Comparison of ENCODE assay signal across 8 cellular contexts in the genomic region with DNA sequence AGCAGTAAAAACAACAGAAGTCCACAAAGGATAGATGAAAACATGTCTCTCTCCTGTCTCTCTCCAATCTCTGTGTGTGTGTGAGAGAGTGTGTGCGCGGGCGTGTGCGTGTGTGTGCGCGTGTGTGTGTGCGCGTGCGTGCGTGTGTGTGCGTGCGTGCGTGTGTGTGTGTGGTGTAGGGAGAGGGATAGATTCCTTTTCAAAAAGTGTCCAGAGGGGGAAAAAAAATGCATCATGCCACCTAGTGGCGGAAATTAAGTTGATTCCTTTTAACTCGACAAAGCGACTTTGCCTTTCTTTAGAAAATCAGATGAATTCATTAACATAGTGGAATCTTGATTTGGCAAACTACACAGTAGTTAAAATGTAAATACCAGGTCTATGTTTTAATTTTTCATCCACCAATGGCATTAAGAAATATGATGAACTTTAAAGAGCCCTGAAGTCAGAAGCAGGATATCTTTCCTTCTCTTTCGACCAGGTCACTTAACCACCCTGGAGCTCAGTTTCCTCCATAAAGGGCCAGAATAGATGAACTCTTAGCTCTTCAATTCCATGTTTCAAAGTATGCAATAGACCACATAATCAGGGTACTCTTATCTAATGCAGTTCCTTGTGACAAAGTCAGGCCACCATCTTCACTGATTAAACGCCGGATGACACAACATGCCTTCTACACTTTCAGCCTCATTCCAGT.
DNase-seq lines count a peak whose midpoint lies in the region; ATAC-seq, FAIRE-seq and TF ChIP-seq lines count a peak whose summit lies in the region.

No MANE protein-coding gene starts in this region.

- POLR2A ChIA-PET in IMR-90 (lab: Charles Lee; ENCODE audit: unreplicated experiment) = no interaction called here
- POLR2A ChIA-PET in HepG2 (lab: Yijun Ruan, JAX) = no interaction called here

- H3K23ac ChIP-seq in IMR-90 (ENCODE audit: low read depth, low read length) = no peak overlapping the region

- no peaks in the 10 kb centered on the region; the same call in 1 of the 2 replicates for H3K27me3 ChIP-seq in IMR-90 (ENCODE audit: control insufficient read depth, insufficient read depth, low read length)
- H3K27me3 ChIP-seq in Peyer's patch = no peaks in the 10 kb centered on the region
- no peaks in the 10 kb centered on the region; a peak in 1 of 5 replicates for H3K27me3 ChIP-seq in HepG2 (ENCODE audit: control insufficient read depth in 1 of 2, insufficient read depth in 2 of 2, low read length in 2 of 2)

- H3K56ac ChIP-seq in IMR-90 (ENCODE audit: extremely low read depth, insufficient read depth, low read length) = no peak overlapping the region

- no peaks in the 10 kb centered on the region for H3K36me3 ChIP-seq in IMR-90 (ENCODE audit: control insufficient read depth, insufficient read depth, low read length)
- H3K36me3 ChIP-seq in Peyer's patch = no peaks in the 10 kb centered on the region
- H3K36me3 ChIP-seq in HepG2 (replicated peaks in 1 of 2; ENCODE audit: control insufficient read depth in 1 of 2, insufficient read depth in 2 of 2, low read length in 2 of 2) = no peaks in the 10 kb centered on the region

- peak; percentile 73 for FAIRE-seq in HepG2 (lab: Jason Lieb, UNC)

- H3K4me3 ChIP-seq in IMR-90 (ENCODE audit: insufficient read depth, low read depth, low read length) (peak overlapping the region; percentile 54), Peyer's patch (peak overlapping the region in 1 of 4 donors; percentile 31), HepG2 (replicated peaks in 1 of 3; ENCODE audit: insufficient read depth in 1 of 3, low read depth in 2 of 3, low read length in 3 of 3) (peak overlapping the region in 2 of 3 experiments; percentile 25 to 41; a peak in 4 of 6 replicates)

- no peak overlapping the region for H4K8ac ChIP-seq in IMR-90 (ENCODE audit: low read depth in 2 of 2, low read length in 2 of 2)

- H3K4me1 ChIP-seq in IMR-90 (ENCODE audit: control insufficient read depth, insufficient read depth, low read length) = no peaks in the 10 kb centered on the region
- H3K4me1 ChIP-seq in Peyer's patch = no peaks in the 10 kb centered on the region
- 0 out of 2 replicates have a peak, but pooled peaks cover 8% of the 10 kb centered on the region for H3K4me1 ChIP-seq in HepG2 (ENCODE audit: insufficient read depth, low read length)

- TF ChIP-seq POLR2A in IMR-90 (IDR thresholded peaks at IDR 0.05; ENCODE audit: low read depth, low read length) = no peak
- no peak for TF ChIP-seq POLR2A in Peyer's patch (IDR thresholded peaks at IDR 0.05)
- TF ChIP-seq POLR2A in HepG2 (IDR thresholded peaks at IDR 0.05; ENCODE audit: insufficient read depth in 1 of 2, low read depth in 2 of 2, low read length in 2 of 2) = no peak

- H2AFZ ChIP-seq in IMR-90 (replicated peaks; ENCODE audit: low read length, poor library complexity) = peak overlapping the region; percentile 88
- no peak overlapping the region for H2AFZ ChIP-seq in HepG2 (ENCODE audit: low read length)

- no peak overlapping the region for H2BK5ac ChIP-seq in IMR-90 (ENCODE audit: low read depth, low read length, poor library complexity, severe bottlenecking)

- dilution Hi-C loops in IMR-90 (cut with HindIII; ENCODE audit: low sequenced_read_pairs, unreplicated experiment) = no loop called here

- peak; percentile 52 for TF ChIP-seq RAD21 in IMR-90 (IDR thresholded peaks at IDR 0.05; ENCODE audit: low read length)
- TF ChIP-seq RAD21 in HepG2 (CRISPR knock-in tag; IDR thresholded peaks at IDR 0.05) = no peak

- H3K14ac ChIP-seq in IMR-90 (replicated peaks; ENCODE audit: low read depth, low read length) = no peak overlapping the region

- no peak overlapping the region for H3K4ac ChIP-seq in IMR-90 (ENCODE audit: low read depth, low read length)

- DNase-seq in A172 (ENCODE audit: low spot score) (peak; percentile 52), GM04504 (ENCODE audit: low read depth) (peak; percentile 58), IMR-90 (peak; percentile 72), Peyer's patch (peak in 1 of 3 donors; percentile 48), dermis blood vessel endothelial cell (peak; percentile 86), HepG2 (ENCODE audit: low spot score) (peak; percentile 62), superior temporal gyrus (ENCODE audit: extremely low spot score) (peak; percentile 82)
- DNase-seq in activated T-cell treated with anti-CD3 and anti-CD28 coated beads, Interleukin-2, amount 50 U/mL, for 1 hour = no peak

- CTCF ChIA-PET in IMR-90 (lab: Yijun Ruan, JAX) (interaction anchor here (0.7 kb wide), 1 partner anchor 33 kb away, joined by 3 read pairs; no protein-coding TSS in a partner anchor), HepG2 (lab: Yijun Ruan, JAX; ENCODE audit: low intra/inter-chr PET ratio, low total read pairs) (interaction anchor here (1.6 kb wide), 1 partner anchor 615 kb away, joined by 6 read pairs; no protein-coding TSS in a partner anchor)

- H3K27ac ChIP-seq in IMR-90 (ENCODE audit: insufficient read depth, low read length) = no peak overlapping the region
- H3K27ac ChIP-seq in Peyer's patch = peak overlapping the region in 1 of 4 donors; percentile 30
- no peak overlapping the region for H3K27ac ChIP-seq in HepG2 (ENCODE audit: extremely low read length, insufficient read depth, low read length)

- H2AK5ac ChIP-seq in IMR-90 (ENCODE audit: low read depth, low read length) = no peak overlapping the region

- H2BK120ac ChIP-seq in IMR-90 (ENCODE audit: low read depth, low read length) = no peak overlapping the region

- peak overlapping the region; percentile 19; the same call in 1 of the 2 replicates for H3K9ac ChIP-seq in IMR-90 (ENCODE audit: low read depth, low read length)
- no peak overlapping the region for H3K9ac ChIP-seq in HepG2 (ENCODE audit: insufficient read depth, low read depth, low read length)

- H3K9me1 ChIP-seq in IMR-90 (ENCODE audit: insufficient read depth, low read length) = no peaks in the 10 kb centered on the region

- in situ Hi-C loops in IMR-90 (cut with MboI; ENCODE audit: low sequenced_read_pairs) = loop anchor here (10.0 kb wide), 1 partner anchor 616 kb away; no protein-coding TSS in a partner anchor
- in situ Hi-C loops in HepG2 (cut with HindIII; ENCODE audit: extremely low pct_ligation_motif_present, low pct_unique_long_range_greater_than_20kb) = no loop called here

- no peaks in the 10 kb centered on the region for H3K79me1 ChIP-seq in IMR-90 (ENCODE audit: low read depth in 1 of 2, low read length in 2 of 2)

- ATAC-seq in IMR-90 (ENCODE audit: low read depth) (peak; percentile 84), HepG2 (peak; percentile 97)

- H2BK15ac ChIP-seq in IMR-90 (ENCODE audit: low read depth, low read length) = no peak overlapping the region

- intact Hi-C loops in IMR-90 (cut with micrococcal nuclease) (loop anchor here (1.0 to 10.0 kb wide), 3 partner anchors 194 to 700 kb away; no protein-coding TSS in a partner anchor), HepG2 (cut with micrococcal nuclease; ENCODE audit: unreplicated experiment) (no loop called here)

- no peak for TF ChIP-seq EP300 in HepG2 (IDR thresholded peaks at IDR 0.05; ENCODE audit: low read depth in 2 of 2, low read length in 2 of 2)
- no peak for TF ChIP-seq EP300 in HepG2 (CRISPR knock-in tag; IDR thresholded peaks at IDR 0.05; ENCODE audit: borderline replicate concordance)

- TF ChIP-seq CTCF in IMR-90 (conservative IDR thresholded peaks at IDR 0.05; ENCODE audit: low read depth, low read length) (peak; percentile 61), Peyer's patch (IDR thresholded peaks at IDR 0.05) (peak in 5 of 6 experiments; percentile 43 to 64 (median 43)), HepG2 (CRISPR knock-in tag; IDR thresholded peaks at IDR 0.05) (peak; percentile 67)

- H2AK9ac ChIP-seq in IMR-90 (replicated peaks; ENCODE audit: low read depth, low read length, poor library complexity) = no peak overlapping the region

- H3K4me2 ChIP-seq in IMR-90 (ENCODE audit: low read depth, low read length) = peak overlapping the region; percentile 90
- H3K4me2 ChIP-seq in HepG2 (ENCODE audit: low read depth, low read length) = peak overlapping the region; percentile 58

- no CpG with 5 or more reads among the region's 19 CpGs for WGBS in IMR-90 (ENCODE audit: extremely low coverage in 2 of 2, insufficient read length in 1 of 2), 2 experiments
- WGBS in HepG2 (ENCODE audit: low lambda C conversion rate) = 11% methylated on average over 19 of the region's 19 CpGs

- H3K79me2 ChIP-seq in HepG2 (ENCODE audit: insufficient read depth, low read length) = no peaks in the 10 kb centered on the region

- no TSS peak for BruUV-seq in IMR-90 (replicated peaks; lab: Mats Ljungman, UMichigan)
- BruUV-seq in HepG2 (replicated peaks; lab: Mats Ljungman, UMichigan) = no TSS peak

- H4K5ac ChIP-seq in IMR-90 (ENCODE audit: low read depth, low read length) = no peak overlapping the region

- no peak overlapping the region for H2BK20ac ChIP-seq in IMR-90 (ENCODE audit: low read depth, low read length)

- no peak overlapping the region for H3K18ac ChIP-seq in IMR-90 (ENCODE audit: low read depth, low read length)

- no peaks in the 10 kb centered on the region for H4K20me1 ChIP-seq in IMR-90 (ENCODE audit: insufficient read depth, low read length)
- H4K20me1 ChIP-seq in HepG2 (ENCODE audit: insufficient read depth, low read length) = no peaks in the 10 kb centered on the region

- no peaks in the 10 kb centered on the region for H3K9me3 ChIP-seq in IMR-90 (ENCODE audit: control insufficient read depth, insufficient read depth, low read length)
- H3K9me3 ChIP-seq in Peyer's patch = no peaks in the 10 kb centered on the region
- no peaks in the 10 kb centered on the region for H3K9me3 ChIP-seq in HepG2 (ENCODE audit: low read length)

- H4K91ac ChIP-seq in IMR-90 (ENCODE audit: insufficient read depth, low read depth, low read length) = no peak overlapping the region

TF ChIP-seq in IMR-90, 13 proteins besides CTCF, POLR2A, EP300 and RAD21 (continues in another document):
- no peak for TF ChIP-seq CHD1 (IDR thresholded peaks at IDR 0.05; ENCODE audit: low read depth, low read length)
- TF ChIP-seq CEBPB (IDR thresholded peaks at IDR 0.05; ENCODE audit: low read depth, low read length) = no peak
- no peak for TF ChIP-seq MAZ (IDR thresholded peaks at IDR 0.05; ENCODE audit: borderline replicate concordance, low read depth, low read length)
- TF ChIP-seq SMC3 (IDR thresholded peaks at IDR 0.05; ENCODE audit: low read depth, low read length) = peak; percentile 40
- no peak for TF ChIP-seq RFX5 (IDR thresholded peaks at IDR 0.05; ENCODE audit: low read depth, low read length)

TF ChIP-seq in HepG2, 621 proteins besides CTCF, POLR2A, EP300 and RAD21 (continues in another document):
- TF ChIP-seq ZBTB14 (CRISPR knock-in tag; IDR thresholded peaks at IDR 0.05) = peak; percentile 86
- TF ChIP-seq SMC3 (IDR thresholded peaks at IDR 0.05; ENCODE audit: low read length) = peak; percentile 43; the same call in 1 of the 2 replicates
